9 cellular contexts compared by ENCODE assay signal in genomic region chr14:105181542-105182295, GRCh38. TPM values are rescaled to one million over a fixed set of nuclear protein-coding genes. Genes with fewer than 3 reads are reported as not detected.
A peak's percentile ranks its signal among the peaks of the same experiment; 100 is the strongest.
DNase-seq lines count a peak whose midpoint lies in the region; ATAC-seq, FAIRE-seq and TF ChIP-seq lines count a peak whose summit lies in the region.
"Had no signal": no experiment of that assay in that cellular context is flagged by ENCODE, and none has a peak within 500 bp of the region (broad histone marks: within the 10 kb centered on the region; RNA-seq: fewer than 3 reads in every experiment).

No MANE protein-coding gene starts in this region.

- no peaks in the 10 kb centered on the region for H3K36me3 ChIP-seq in GM23338 (ENCODE audit: insufficient read depth)
- no peaks in the 10 kb centered on the region for H3K36me3 ChIP-seq in OCI-LY7 (ENCODE audit: insufficient read depth, low read length)
- no peaks in the 10 kb centered on the region for H3K36me3 ChIP-seq in psoas muscle (ENCODE audit: insufficient read depth in 1 of 2, low read depth in 1 of 2)
- H3K36me3 ChIP-seq in kidney (ENCODE audit: control insufficient read depth in 1 of 2, insufficient read depth in 2 of 2, low read length in 2 of 2): no peaks in the 10 kb centered on the region

- no peak overlapping the region for H3K9ac ChIP-seq in kidney (ENCODE audit: low read length in 2 of 2)

- H3K27ac Mint-ChIP-seq in GM23338 (no peak overlapping the region), endothelial cell (ENCODE audit: unreplicated experiment) (no peak overlapping the region)

- DNase-seq in GM23338 (ENCODE audit: low spot score) (no peak), OCI-LY7 (ENCODE audit: low spot score) (no peak), endothelial cell (ENCODE audit: low spot score) (no peak), psoas muscle (no peak), GM19239 (ENCODE audit: insufficient read length, low spot score) (no peak), kidney (no peak)
- DNase-seq in activated effector memory CD4-positive, alpha-beta T cell treated with anti-CD3 and anti-CD28 coated beads, Interleukin-2, amount 50 U/mL, for 16 hours: no peak

- no TSS peak for BruUV-seq in OCI-LY7 (replicated peaks; lab: Mats Ljungman, UMichigan)

- CTCF ChIA-PET in OCI-LY7 (lab: Charles Lee; ENCODE audit: unreplicated experiment): interaction anchor here (0.6 kb wide), 1 partner anchor 119 kb away, joined by 3 read pairs; no protein-coding TSS in a partner anchor

- no peak for FAIRE-seq in GM19239 (lab: Jason Lieb, UNC)
- FAIRE-seq in kidney (lab: Jason Lieb, UNC): no peak
- FAIRE-seq: TTC549 had no signal

- intact Hi-C loops in OCI-LY7 (cut with micrococcal nuclease; ENCODE audit: unreplicated experiment): loop anchor here (5.0 kb wide), 1 partner anchor 89 kb away; no protein-coding TSS in a partner anchor
- intact Hi-C loops in psoas muscle (cut with DNase I): no loop called here
- intact Hi-C loops in kidney (cut with DNase I): no loop called here

- H2AFZ ChIP-seq in GM23338: no peak overlapping the region
- no peak overlapping the region for H2AFZ ChIP-seq in OCI-LY7 (ENCODE audit: low read length)

- H3K9me2 ChIP-seq in GM23338 (ENCODE audit: insufficient read depth) (no peaks in the 10 kb centered on the region), OCI-LY7 (ENCODE audit: insufficient read depth, low read length) (no peaks in the 10 kb centered on the region)

- TF ChIP-seq CTCF in GM23338 (conservative IDR thresholded peaks at IDR 0.05; ENCODE audit: low read depth in 2 of 2): no peak
- TF ChIP-seq CTCF in OCI-LY7 (conservative IDR thresholded peaks at IDR 0.05; ENCODE audit: low read length): no peak
- TF ChIP-seq CTCF in endothelial cell (IDR thresholded peaks at IDR 0.05; ENCODE audit: unreplicated experiment): no peak
- TF ChIP-seq CTCF in psoas muscle (IDR thresholded peaks at IDR 0.05): no peak
- no peak for TF ChIP-seq CTCF in kidney (IDR thresholded peaks at IDR 0.05; ENCODE audit: borderline replicate concordance, extremely low read depth, insufficient read depth)

- H3K36me3 Mint-ChIP-seq in GM23338 (ENCODE audit: low read depth) (no peaks in the 10 kb centered on the region), endothelial cell (ENCODE audit: low read depth, unreplicated experiment) (no peaks in the 10 kb centered on the region)

- peak; percentile 28 for ATAC-seq in GM23338
- ATAC-seq in psoas muscle: no peak
- ATAC-seq in GM19395 (IDR thresholded peaks at IDR 0.05; ENCODE audit: unreplicated experiment): no peak

- peak overlapping the region; percentile 44 for H3K4me3 ChIP-seq in GM23338
- peak overlapping the region; percentile 68 for H3K4me3 ChIP-seq in OCI-LY7 (ENCODE audit: low read depth, low read length, poor library complexity, severe bottlenecking)
- peak overlapping the region; percentile 69 for H3K4me3 ChIP-seq in psoas muscle
- no peak overlapping the region for H3K4me3 ChIP-seq in kidney (ENCODE audit: low read length in 2 of 2)

- H3K27me3 ChIP-seq in GM23338 (ENCODE audit: insufficient read depth) (peaks cover 13% of the 10 kb centered on the region; the same call in 1 of the 2 replicates), psoas muscle (ENCODE audit: insufficient read depth in 3 of 3, low read length in 2 of 3) (no peaks in the 10 kb centered on the region)

- POLR2A ChIA-PET in OCI-LY7 (lab: Charles Lee): interaction anchor here (0.7 kb wide), 1 partner anchor 11 kb away, joined by 3 read pairs; no protein-coding TSS in a partner anchor

- H3K27ac ChIP-seq in GM23338 (ENCODE audit: low read depth) (no peak overlapping the region), OCI-LY7 (ENCODE audit: low read depth, low read length, poor library complexity, severe bottlenecking) (no peak overlapping the region), psoas muscle (no peak overlapping the region), kidney (ENCODE audit: low read depth in 2 of 2, low read length in 2 of 2) (no peak overlapping the region)

- peak overlapping the region; percentile 76 for H3K4me2 ChIP-seq in GM23338
- H3K4me2 ChIP-seq in OCI-LY7 (ENCODE audit: low read length): peak overlapping the region; percentile 82

- peak overlapping the region; percentile 55 for H3K4me3 Mint-ChIP-seq in GM23338
- H3K4me3 Mint-ChIP-seq in endothelial cell (ENCODE audit: unreplicated experiment): peak overlapping the region; percentile 69

- no peaks in the 10 kb centered on the region for H3F3A ChIP-seq in GM23338 (replicated peaks; ENCODE audit: low read depth)

- H3K27me3 Mint-ChIP-seq in GM23338 (ENCODE audit: insufficient read depth, low read depth, poor library complexity) (peaks cover 24% of the 10 kb centered on the region), endothelial cell (ENCODE audit: unreplicated experiment) (peaks cover 13% of the 10 kb centered on the region)

- H3K4me1 Mint-ChIP-seq in GM23338 (peaks cover 3% of the 10 kb centered on the region; the same call in 1 of the 3 replicates), endothelial cell (ENCODE audit: unreplicated experiment) (peaks cover 13% of the 10 kb centered on the region)

- WGBS in psoas muscle, 3 donors: 48 to 64% (median 53%) methylated on average over 21 to 22 of the region's 22 CpGs

- H3K79me2 ChIP-seq in GM23338 (replicated peaks; ENCODE audit: insufficient read depth): no peaks in the 10 kb centered on the region
- H3K79me2 ChIP-seq in OCI-LY7 (ENCODE audit: insufficient read depth, low read depth, low read length): no peaks in the 10 kb centered on the region

- H3K4me1 ChIP-seq in GM23338 (ENCODE audit: insufficient read depth) (no peaks in the 10 kb centered on the region; the same call in 1 of the 2 replicates), OCI-LY7 (ENCODE audit: insufficient read depth, low read length, poor library complexity, severe bottlenecking) (peaks cover 21% of the 10 kb centered on the region), psoas muscle (peaks cover 17% of the 10 kb centered on the region), kidney (ENCODE audit: control insufficient read depth in 1 of 2, insufficient read depth in 1 of 2, low read depth in 1 of 2, low read length in 2 of 2) (peaks cover 0 to 12% of the 10 kb centered on the region in 2 donors)

- H3K9me3 ChIP-seq in OCI-LY7 (ENCODE audit: low read length): no peaks in the 10 kb centered on the region
- no peaks in the 10 kb centered on the region for H3K9me3 ChIP-seq in psoas muscle
- no peaks in the 10 kb centered on the region for H3K9me3 ChIP-seq in kidney (ENCODE audit: control insufficient read depth in 1 of 2, low read length in 2 of 2)

- H4K20me1 ChIP-seq in GM23338 (replicated peaks; ENCODE audit: insufficient read depth) (no peaks in the 10 kb centered on the region), OCI-LY7 (ENCODE audit: insufficient read depth, low read length) (no peaks in the 10 kb centered on the region)

- H3K9me3 Mint-ChIP-seq in GM23338 (no peaks in the 10 kb centered on the region; the same call in 2 of the 3 replicates), endothelial cell (ENCODE audit: unreplicated experiment) (no peaks in the 10 kb centered on the region)

TF ChIP-seq in GM23338, 12 proteins besides CTCF, POLR2A, EP300 and RAD21 (continues in another document):
- TF ChIP-seq ZNF331 (CRISPR knock-in tag; IDR thresholded peaks at IDR 0.05; ENCODE audit: low read depth) (no peak), NANOG (IDR thresholded peaks at IDR 0.05; ENCODE audit: borderline replicate concordance) (no peak), JUNB (IDR thresholded peaks at IDR 0.05; ENCODE audit: unreplicated experiment) (no peak), STAT1 (IDR thresholded peaks at IDR 0.05; ENCODE audit: unreplicated experiment) (no peak)
- TF ChIP-seq, protein P1, sequence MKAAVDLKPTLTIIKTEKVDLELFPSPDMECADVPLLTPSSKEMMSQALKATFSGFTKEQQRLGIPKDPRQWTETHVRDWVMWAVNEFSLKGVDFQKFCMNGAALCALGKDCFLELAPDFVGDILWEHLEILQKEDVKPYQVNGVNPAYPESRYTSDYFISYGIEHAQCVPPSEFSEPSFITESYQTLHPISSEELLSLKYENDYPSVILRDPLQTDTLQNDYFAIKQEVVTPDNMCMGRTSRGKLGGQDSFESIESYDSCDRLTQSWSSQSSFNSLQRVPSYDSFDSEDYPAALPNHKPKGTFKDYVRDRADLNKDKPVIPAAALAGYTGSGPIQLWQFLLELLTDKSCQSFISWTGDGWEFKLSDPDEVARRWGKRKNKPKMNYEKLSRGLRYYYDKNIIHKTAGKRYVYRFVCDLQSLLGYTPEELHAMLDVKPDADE (IDR thresholded peaks at IDR 0.05): no peak

RNA-seq across cellular contexts. Expression of gene NUDT14, which starts 0.6 kb away (rescaled TPM):
- total RNA-seq in GM23338 (2014; rRNA removed; shearing (Covaris generic)): 13.6 and 14.8 TPM in 2 replicates
- 38.4 and 41.0 TPM in 2 replicates for polyA plus RNA-seq in GM23338 (2016; fragmentation: Nextera tagmentation; extraction: Ambion mirVana)
- 19.5 and 32.1 TPM in 2 replicates for total RNA-seq in OCI-LY7 (2014; rRNA removed; shearing (Covaris generic))
- 37.0 and 37.5 TPM in 2 replicates for total RNA-seq in OCI-LY7 (2022)
- total RNA-seq in endothelial cell (ENCODE audit: unreplicated experiment): 135 TPM
- total RNA-seq in psoas muscle: 10 to 100 TPM; 23.3 to 44.5 (median 24.6) TPM
- polyA plus RNA-seq in psoas muscle: 10 to 100 TPM; 14.7 to 45.4 (median 22.3) TPM
- total RNA-seq in kidney: 48.6 TPM
- polyA plus RNA-seq in kidney (ENCODE audit: insufficient read depth, low read depth, low replicate concordance): 59.1 TPM

RNA-seq across cellular contexts. Expression of gene JAG2, which starts 13.1 kb away (rescaled TPM):
- 9.6 and 10.3 TPM in 2 replicates for total RNA-seq in GM23338 (2014; rRNA removed; shearing (Covaris generic))
- polyA plus RNA-seq in GM23338 (2016; fragmentation: Nextera tagmentation; extraction: Ambion mirVana) (1.9 and 2.6 TPM in 2 replicates), psoas muscle (10 to 100 TPM; 10.6 to 25.9 (median 10.6) TPM), kidney (ENCODE audit: insufficient read depth, low read depth, low replicate concordance) (6.3 TPM)
- 4.0 and 5.0 TPM in 2 replicates for total RNA-seq in OCI-LY7 (2014; rRNA removed; shearing (Covaris generic))
- total RNA-seq in OCI-LY7 (2022) (6.0 and 6.5 TPM in 2 replicates), endothelial cell (ENCODE audit: unreplicated experiment) (280 TPM), psoas muscle (10 to 100 TPM; 18.4 to 34.0 (median 28.2) TPM), kidney (26.1 TPM)

Comparison
In these comparisons a context has a peak if more than half of its experiments do, and no peak if none do; other contexts are left out.
1. H3K4me3 ChIP-seq: peak in GM23338 (single experiment), OCI-LY7 (single experiment) and psoas muscle (single experiment); none in kidney (0 of 2).